22 cellular contexts compared by ENCODE assay signal in genomic region chr2:104262714-104263113, GRCh38.
"Had no signal": no experiment of that assay in that cellular context is flagged by ENCODE, and none has a peak within 500 bp of the region (broad histone marks: within the 10 kb centered on the region; RNA-seq: fewer than 3 reads in every experiment).

No MANE protein-coding gene starts in this region.

- DNase-seq: colonic mucosa; cortex of kidney; dorsolateral prefrontal cortex; effector CD4-positive, alpha-beta T cell; effector CD8-positive, alpha-beta T cell; effector memory CD4-positive, alpha-beta T cell; effector memory CD8-positive, alpha-beta T cell; endodermal cell; erythroblast; esophagus squamous epithelium; foreskin fibroblast; foreskin keratinocyte; foreskin melanocyte; gastrocnemius medialis; glutamatergic neuron; head of caudate nucleus; heart left ventricle; heart right ventricle had no signal

- H3K4me1 ChIP-seq: colonic mucosa, esophagus muscularis mucosa, esophagus squamous epithelium, foreskin keratinocyte, gastrocnemius medialis, gastroesophageal sphincter, heart left ventricle, heart right ventricle had no signal

- H3K9me3 ChIP-seq: colonic mucosa, gastrocnemius medialis had no signal

- H3K4me3 ChIP-seq: colonic mucosa, coronary artery, dorsolateral prefrontal cortex, esophagus muscularis mucosa, esophagus squamous epithelium, gastrocnemius medialis, gastroesophageal sphincter, heart left ventricle, heart right ventricle had no signal

- H3K27ac ChIP-seq: colonic mucosa, coronary artery, dorsolateral prefrontal cortex, epithelial cell of prostate, esophagus muscularis mucosa, esophagus squamous epithelium, foreskin keratinocyte, gastrocnemius medialis, gastroesophageal sphincter, heart left ventricle, heart right ventricle had no signal

- H3K36me3 ChIP-seq: colonic mucosa, esophagus muscularis mucosa, esophagus squamous epithelium, gastrocnemius medialis, gastroesophageal sphincter, heart left ventricle, heart right ventricle had no signal
